Comparison of ENCODE assay signal across 20 cellular contexts in genomic region chr9:89080193-89080592, GRCh38.
A peak's percentile ranks its signal among the peaks of the same experiment; 100 is the strongest.
DNase-seq lines count a peak whose midpoint lies in the region; ATAC-seq and TF ChIP-seq lines count a peak whose summit lies in the region.
"Had no signal": no experiment of that assay in that cellular context is flagged by ENCODE, and none has a peak within 500 bp of the region (broad histone marks: within the 10 kb centered on the region; RNA-seq: fewer than 3 reads in every experiment).

No MANE protein-coding gene starts in this region.

- DNase-seq in Right ventricle myocardium inferior (ENCODE audit: missing footprints), result peak; percentile 81
- no peak for DNase-seq in cardiac septum (ENCODE audit: low spot score)
- DNase-seq in globus pallidus (ENCODE audit: low spot score), result peak; percentile 34
- no peak for DNase-seq in nephron progenitor cell
- no peak for DNase-seq in activated naive CD8-positive, alpha-beta T cell treated with anti-CD3 and anti-CD28 coated beads for 36 hours
- no peak for DNase-seq in NCI-H1048 (lab: John Stamatoyannopoulos, UW)
- DNase-seq in GM19238 (ENCODE audit: insufficient read length, low spot score), result no peak
- DNase-seq: 8988T; activated CD4-positive, alpha-beta T cell treated with anti-CD3 and anti-CD28 coated beads for 4 hours; activated naive CD4-positive, alpha-beta T cell; CD4-positive, alpha-beta T cell; NCI-H2171 treated with DMSO at 0.1 percent for 48 hours; NK-92 treated with Interleukin-12 subunit alpha and Interleukin-12 subunit beta, amount 100 ng/mL, for 24 hours; retina; stimulated activated CD4-positive, alpha-beta T cell treated with anti-CD3 and anti-CD28 coated beads, Interleukin-2, amount 100 ng/mL, for 24 hours had no signal

- ATAC-seq in Right ventricle myocardium inferior, result peak; percentile 76
- ATAC-seq in GM18511 (IDR thresholded peaks at IDR 0.05; ENCODE audit: unreplicated experiment), result no peak
- ATAC-seq: esophagus mucosa, HepG2 had no signal

- intact Hi-C loops in Right ventricle myocardium inferior (cut with DNase I), result no loop called here
- intact Hi-C loops in cardiac septum (cut with DNase I), result no loop called here

- peaks cover 27% of the 10 kb centered on the region for H3K4me1 Mint-ChIP-seq in nephron progenitor cell
- peaks cover 5% of the 10 kb centered on the region for H3K4me1 Mint-ChIP-seq in activated naive CD8-positive, alpha-beta T cell treated with anti-CD3 and anti-CD28 coated beads for 36 hours

- H3K4me3 Mint-ChIP-seq in nephron progenitor cell, result no peak overlapping the region
- no peak overlapping the region for H3K4me3 Mint-ChIP-seq in activated naive CD8-positive, alpha-beta T cell treated with anti-CD3 and anti-CD28 coated beads for 36 hours
- H3K4me3 Mint-ChIP-seq: CD4-positive, alpha-beta T cell; memory B cell; neural crest cell had no signal

- no peaks in the 10 kb centered on the region for H3K36me3 Mint-ChIP-seq in nephron progenitor cell (ENCODE audit: low read depth)
- no peaks in the 10 kb centered on the region for H3K36me3 Mint-ChIP-seq in activated naive CD8-positive, alpha-beta T cell treated with anti-CD3 and anti-CD28 coated beads for 36 hours

- TF ChIP-seq CTCF in nephron progenitor cell (IDR thresholded peaks at IDR 0.05), result no peak

- peaks cover 9% of the 10 kb centered on the region for H3K27me3 Mint-ChIP-seq in nephron progenitor cell (ENCODE audit: low read depth, poor library complexity)
- peaks cover 43% of the 10 kb centered on the region for H3K27me3 Mint-ChIP-seq in activated naive CD8-positive, alpha-beta T cell treated with anti-CD3 and anti-CD28 coated beads for 36 hours

- H3K27ac Mint-ChIP-seq in nephron progenitor cell, result peak overlapping the region; percentile 59
- H3K27ac Mint-ChIP-seq in activated naive CD8-positive, alpha-beta T cell treated with anti-CD3 and anti-CD28 coated beads for 36 hours, result no peak overlapping the region
- H3K27ac Mint-ChIP-seq: CD4-positive, alpha-beta T cell; memory B cell had no signal

- H3K9me3 Mint-ChIP-seq in nephron progenitor cell, result no peaks in the 10 kb centered on the region
- H3K9me3 Mint-ChIP-seq in activated naive CD8-positive, alpha-beta T cell treated with anti-CD3 and anti-CD28 coated beads for 36 hours, result peaks cover 1% of the 10 kb centered on the region
- H3K9me3 Mint-ChIP-seq: CD4-positive, alpha-beta T cell; neural crest cell had no signal

Comparison
In these comparisons a context has a peak if more than half of its experiments do, and no peak if none do; other contexts are left out.
1. DNase-seq: peak in Right ventricle myocardium inferior (single experiment) and globus pallidus (single experiment); none in cardiac septum (single experiment), nephron progenitor cell (single experiment), activated naive CD8-positive, alpha-beta T cell treated with anti-CD3 and anti-CD28 coated beads for 36 hours (single experiment), NCI-H1048 (single experiment) and GM19238 (single experiment).